ENCODE assay signal across 1 cellular context in the genomic region with DNA sequence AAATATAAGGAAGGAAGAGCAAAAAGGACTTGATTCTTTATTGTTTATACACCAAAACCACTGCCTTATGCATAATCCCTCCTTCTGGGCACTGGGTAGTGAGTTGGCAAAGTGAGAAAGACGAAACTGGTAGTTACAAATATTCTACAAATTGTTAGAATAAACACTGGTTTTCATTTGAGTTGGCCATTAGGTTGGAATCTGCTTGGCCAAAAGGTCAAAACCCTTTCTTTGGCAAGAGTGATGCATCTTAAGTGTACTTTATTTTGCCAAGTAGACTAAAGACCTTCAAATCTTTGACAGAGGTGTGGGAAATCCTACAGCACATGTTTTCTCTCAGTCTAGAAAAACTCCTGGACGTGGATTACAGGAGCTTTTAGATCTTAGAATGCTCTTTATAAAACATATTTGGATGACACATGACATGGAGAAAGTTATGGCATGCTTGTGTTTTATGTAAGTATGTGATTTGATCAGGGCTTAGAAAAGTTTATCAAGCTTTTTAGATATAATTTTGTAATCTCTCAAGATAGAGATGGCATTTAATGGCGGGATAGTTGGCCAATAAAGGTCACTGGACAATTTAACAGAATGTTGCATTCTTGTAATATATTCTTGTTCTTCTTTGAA.
TF ChIP-seq lines count a peak whose summit lies in the region.

No MANE protein-coding gene starts in this region.

TF ChIP-seq in GM23338, 12 proteins besides CTCF, POLR2A, EP300 and RAD21:
- TF ChIP-seq, protein P1, sequence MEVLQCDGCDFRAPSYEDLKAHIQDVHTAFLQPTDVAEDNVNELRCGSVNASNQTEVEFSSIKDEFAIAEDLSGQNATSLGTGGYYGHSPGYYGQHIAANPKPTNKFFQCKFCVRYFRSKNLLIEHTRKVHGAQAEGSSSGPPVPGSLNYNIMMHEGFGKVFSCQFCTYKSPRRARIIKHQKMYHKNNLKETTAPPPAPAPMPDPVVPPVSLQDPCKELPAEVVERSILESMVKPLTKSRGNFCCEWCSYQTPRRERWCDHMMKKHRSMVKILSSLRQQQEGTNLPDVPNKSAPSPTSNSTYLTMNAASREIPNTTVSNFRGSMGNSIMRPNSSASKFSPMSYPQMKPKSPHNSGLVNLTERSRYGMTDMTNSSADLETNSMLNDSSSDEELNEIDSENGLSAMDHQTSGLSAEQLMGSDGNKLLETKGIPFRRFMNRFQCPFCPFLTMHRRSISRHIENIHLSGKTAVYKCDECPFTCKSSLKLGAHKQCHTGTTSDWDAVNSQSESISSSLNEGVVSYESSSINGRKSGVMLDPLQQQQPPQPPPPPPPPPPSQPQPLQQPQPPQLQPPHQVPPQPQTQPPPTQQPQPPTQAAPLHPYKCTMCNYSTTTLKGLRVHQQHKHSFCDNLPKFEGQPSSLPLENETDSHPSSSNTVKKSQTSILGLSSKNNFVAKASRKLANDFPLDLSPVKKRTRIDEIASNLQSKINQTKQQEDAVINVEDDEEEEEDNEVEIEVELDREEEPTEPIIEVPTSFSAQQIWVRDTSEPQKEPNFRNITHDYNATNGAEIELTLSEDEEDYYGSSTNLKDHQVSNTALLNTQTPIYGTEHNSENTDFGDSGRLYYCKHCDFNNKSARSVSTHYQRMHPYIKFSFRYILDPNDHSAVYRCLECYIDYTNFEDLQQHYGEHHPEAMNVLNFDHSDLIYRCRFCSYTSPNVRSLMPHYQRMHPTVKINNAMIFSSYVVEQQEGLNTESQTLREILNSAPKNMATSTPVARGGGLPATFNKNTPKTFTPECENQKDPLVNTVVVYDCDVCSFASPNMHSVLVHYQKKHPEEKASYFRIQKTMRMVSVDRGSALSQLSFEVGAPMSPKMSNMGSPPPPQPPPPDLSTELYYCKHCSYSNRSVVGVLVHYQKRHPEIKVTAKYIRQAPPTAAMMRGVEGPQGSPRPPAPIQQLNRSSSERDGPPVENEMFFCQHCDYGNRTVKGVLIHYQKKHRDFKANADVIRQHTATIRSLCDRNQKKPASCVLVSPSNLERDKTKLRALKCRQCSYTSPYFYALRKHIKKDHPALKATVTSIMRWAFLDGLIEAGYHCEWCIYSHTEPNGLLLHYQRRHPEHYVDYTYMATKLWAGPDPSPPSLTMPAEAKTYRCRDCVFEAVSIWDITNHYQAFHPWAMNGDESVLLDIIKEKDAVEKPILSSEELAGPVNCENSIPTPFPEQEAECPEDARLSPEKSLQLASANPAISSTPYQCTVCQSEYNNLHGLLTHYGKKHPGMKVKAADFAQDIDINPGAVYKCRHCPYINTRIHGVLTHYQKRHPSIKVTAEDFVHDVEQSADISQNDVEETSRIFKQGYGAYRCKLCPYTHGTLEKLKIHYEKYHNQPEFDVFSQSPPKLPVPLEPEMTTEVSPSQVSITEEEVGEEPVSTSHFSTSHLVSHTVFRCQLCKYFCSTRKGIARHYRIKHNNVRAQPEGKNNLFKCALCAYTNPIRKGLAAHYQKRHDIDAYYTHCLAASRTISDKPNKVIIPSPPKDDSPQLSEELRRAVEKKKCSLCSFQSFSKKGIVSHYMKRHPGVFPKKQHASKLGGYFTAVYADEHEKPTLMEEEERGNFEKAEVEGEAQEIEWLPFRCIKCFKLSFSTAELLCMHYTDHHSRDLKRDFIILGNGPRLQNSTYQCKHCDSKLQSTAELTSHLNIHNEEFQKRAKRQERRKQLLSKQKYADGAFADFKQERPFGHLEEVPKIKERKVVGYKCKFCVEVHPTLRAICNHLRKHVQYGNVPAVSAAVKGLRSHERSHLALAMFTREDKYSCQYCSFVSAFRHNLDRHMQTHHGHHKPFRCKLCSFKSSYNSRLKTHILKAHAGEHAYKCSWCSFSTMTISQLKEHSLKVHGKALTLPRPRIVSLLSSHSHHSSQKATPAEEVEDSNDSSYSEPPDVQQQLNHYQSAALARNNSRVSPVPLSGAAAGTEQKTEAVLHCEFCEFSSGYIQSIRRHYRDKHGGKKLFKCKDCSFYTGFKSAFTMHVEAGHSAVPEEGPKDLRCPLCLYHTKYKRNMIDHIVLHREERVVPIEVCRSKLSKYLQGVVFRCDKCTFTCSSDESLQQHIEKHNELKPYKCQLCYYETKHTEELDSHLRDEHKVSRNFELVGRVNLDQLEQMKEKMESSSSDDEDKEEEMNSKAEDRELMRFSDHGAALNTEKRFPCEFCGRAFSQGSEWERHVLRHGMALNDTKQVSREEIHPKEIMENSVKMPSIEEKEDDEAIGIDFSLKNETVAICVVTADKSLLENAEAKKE (CRISPR knock-in tag; IDR thresholded peaks at IDR 0.05) = no peak
- TF ChIP-seq POLR2AphosphoS5 (IDR thresholded peaks at IDR 0.05; ENCODE audit: low read depth) = no peak
- no peak for TF ChIP-seq JUNB (IDR thresholded peaks at IDR 0.05; ENCODE audit: unreplicated experiment)
- no peak for TF ChIP-seq STAT1 (IDR thresholded peaks at IDR 0.05; ENCODE audit: unreplicated experiment)
- TF ChIP-seq, protein P2, sequence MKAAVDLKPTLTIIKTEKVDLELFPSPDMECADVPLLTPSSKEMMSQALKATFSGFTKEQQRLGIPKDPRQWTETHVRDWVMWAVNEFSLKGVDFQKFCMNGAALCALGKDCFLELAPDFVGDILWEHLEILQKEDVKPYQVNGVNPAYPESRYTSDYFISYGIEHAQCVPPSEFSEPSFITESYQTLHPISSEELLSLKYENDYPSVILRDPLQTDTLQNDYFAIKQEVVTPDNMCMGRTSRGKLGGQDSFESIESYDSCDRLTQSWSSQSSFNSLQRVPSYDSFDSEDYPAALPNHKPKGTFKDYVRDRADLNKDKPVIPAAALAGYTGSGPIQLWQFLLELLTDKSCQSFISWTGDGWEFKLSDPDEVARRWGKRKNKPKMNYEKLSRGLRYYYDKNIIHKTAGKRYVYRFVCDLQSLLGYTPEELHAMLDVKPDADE (IDR thresholded peaks at IDR 0.05) = no peak
- no peak for TF ChIP-seq EZH2phosphoT487 (IDR thresholded peaks at IDR 0.05; ENCODE audit: unreplicated experiment)
- no peak for TF ChIP-seq ZNF331 (CRISPR knock-in tag; IDR thresholded peaks at IDR 0.05; ENCODE audit: low read depth)
- TF ChIP-seq ZNF114 (CRISPR knock-in tag; IDR thresholded peaks at IDR 0.05) = no peak
- TF ChIP-seq, protein P3, sequence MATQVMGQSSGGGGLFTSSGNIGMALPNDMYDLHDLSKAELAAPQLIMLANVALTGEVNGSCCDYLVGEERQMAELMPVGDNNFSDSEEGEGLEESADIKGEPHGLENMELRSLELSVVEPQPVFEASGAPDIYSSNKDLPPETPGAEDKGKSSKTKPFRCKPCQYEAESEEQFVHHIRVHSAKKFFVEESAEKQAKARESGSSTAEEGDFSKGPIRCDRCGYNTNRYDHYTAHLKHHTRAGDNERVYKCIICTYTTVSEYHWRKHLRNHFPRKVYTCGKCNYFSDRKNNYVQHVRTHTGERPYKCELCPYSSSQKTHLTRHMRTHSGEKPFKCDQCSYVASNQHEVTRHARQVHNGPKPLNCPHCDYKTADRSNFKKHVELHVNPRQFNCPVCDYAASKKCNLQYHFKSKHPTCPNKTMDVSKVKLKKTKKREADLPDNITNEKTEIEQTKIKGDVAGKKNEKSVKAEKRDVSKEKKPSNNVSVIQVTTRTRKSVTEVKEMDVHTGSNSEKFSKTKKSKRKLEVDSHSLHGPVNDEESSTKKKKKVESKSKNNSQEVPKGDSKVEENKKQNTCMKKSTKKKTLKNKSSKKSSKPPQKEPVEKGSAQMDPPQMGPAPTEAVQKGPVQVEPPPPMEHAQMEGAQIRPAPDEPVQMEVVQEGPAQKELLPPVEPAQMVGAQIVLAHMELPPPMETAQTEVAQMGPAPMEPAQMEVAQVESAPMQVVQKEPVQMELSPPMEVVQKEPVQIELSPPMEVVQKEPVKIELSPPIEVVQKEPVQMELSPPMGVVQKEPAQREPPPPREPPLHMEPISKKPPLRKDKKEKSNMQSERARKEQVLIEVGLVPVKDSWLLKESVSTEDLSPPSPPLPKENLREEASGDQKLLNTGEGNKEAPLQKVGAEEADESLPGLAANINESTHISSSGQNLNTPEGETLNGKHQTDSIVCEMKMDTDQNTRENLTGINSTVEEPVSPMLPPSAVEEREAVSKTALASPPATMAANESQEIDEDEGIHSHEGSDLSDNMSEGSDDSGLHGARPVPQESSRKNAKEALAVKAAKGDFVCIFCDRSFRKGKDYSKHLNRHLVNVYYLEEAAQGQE (IDR thresholded peaks at IDR 0.05; ENCODE audit: unreplicated experiment) = no peak
- TF ChIP-seq CREB1 (CRISPR knock-in tag; IDR thresholded peaks at IDR 0.05; ENCODE audit: low read depth) = no peak
- no peak for TF ChIP-seq NANOG (IDR thresholded peaks at IDR 0.05; ENCODE audit: borderline replicate concordance)
- TF ChIP-seq EZH2 (IDR thresholded peaks at IDR 0.05; ENCODE audit: low read depth, unreplicated experiment) = no peak
